11 cellular contexts compared by ENCODE assay signal in the genomic region with DNA sequence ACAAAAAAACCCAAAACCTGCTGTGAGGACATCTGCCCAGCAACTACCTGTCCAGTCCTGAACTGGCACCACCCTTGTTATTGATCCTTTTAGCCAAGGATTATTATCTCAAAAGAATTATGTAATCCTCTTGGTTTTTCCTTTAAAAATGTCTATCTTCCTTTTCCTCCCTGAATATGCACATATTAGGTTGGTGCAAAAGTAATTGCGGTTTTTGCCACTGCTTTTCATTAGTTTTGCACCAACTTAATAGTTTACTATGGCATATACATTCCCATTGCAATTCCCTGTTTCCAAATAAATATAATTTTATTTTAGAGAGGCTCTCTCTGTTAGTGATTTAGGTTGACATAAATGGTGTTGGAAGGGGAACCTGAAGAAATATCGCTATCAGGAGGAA.
"Had no signal": no experiment of that assay in that cellular context is flagged by ENCODE, and none has a peak within 500 bp of the region (broad histone marks: within the 10 kb centered on the region; RNA-seq: fewer than 3 reads in every experiment).

No MANE protein-coding gene starts in this region.

- H3K27ac ChIP-seq: GM23248 had no signal

- FAIRE-seq: H1, H54 had no signal

- H3K4me2 ChIP-seq: GM23338 had no signal

- H2AFZ ChIP-seq: GM23248, GM23338 had no signal

- H3K36me3 ChIP-seq: HAP-1 had no signal

- ATAC-seq: HCT116 had no signal

- H3K9ac ChIP-seq: GM23248 had no signal

- H3K9me3 ChIP-seq: HAP-1 had no signal

- H3K4me1 ChIP-seq: HAP-1 had no signal

- DNase-seq: GM23248, GOT3, H7, H9, HCEC 1CT, HFFc6 had no signal

- H3K4me3 ChIP-seq: GM23248, GM23338, HAP-1 had no signal
